ENCODE assay signal across 15 cellular contexts in the genomic region with DNA sequence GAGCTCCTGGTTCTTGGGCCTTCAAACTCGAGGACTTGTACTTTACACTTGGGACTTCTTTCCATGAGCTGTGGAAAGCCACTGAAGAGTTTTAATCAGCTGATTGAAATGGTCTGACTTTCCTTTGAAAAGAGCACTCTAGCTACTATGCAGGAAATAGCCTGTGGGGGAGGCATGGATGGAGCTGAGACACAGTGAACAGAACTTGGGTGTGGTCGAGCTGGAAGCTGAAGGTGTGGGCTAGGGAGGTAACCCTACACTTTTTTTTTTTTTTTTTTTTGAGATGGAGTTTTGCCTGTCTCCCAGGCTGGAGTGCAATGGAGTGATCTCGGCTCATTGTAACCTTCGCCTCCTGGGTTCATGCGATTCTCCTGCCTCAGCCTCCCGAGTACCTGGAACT. TPM values are rescaled to one million over a fixed set of nuclear protein-coding genes. Genes with fewer than 3 reads are reported as not detected.
DNase-seq lines count a peak whose midpoint lies in the region; ATAC-seq, FAIRE-seq and TF ChIP-seq lines count a peak whose summit lies in the region.
"Had no signal": no experiment of that assay in that cellular context is flagged by ENCODE, and none has a peak within 500 bp of the region (broad histone marks: within the 10 kb centered on the region; RNA-seq: fewer than 3 reads in every experiment).

No MANE protein-coding gene starts in this region.

- intact Hi-C loops in K562 (cut with micrococcal nuclease), result no loop called here
- intact Hi-C loops in left colon (cut with DNase I, micrococcal nuclease), result no loop called here
- intact Hi-C loops in heart left ventricle (cut with DNase I), result no loop called here

- CTCF ChIA-PET in K562 (lab: Yijun Ruan, JAX; ENCODE audit: low intra/inter-chr PET ratio), result no interaction called here

- no peak for TF ChIP-seq RAD21 in K562 (CRISPR knock-in tag; conservative IDR thresholded peaks at IDR 0.05 in 1 of 2, IDR thresholded peaks at IDR 0.05 in 1 of 2)

- H3K4me1 ChIP-seq in K562 (replicated peaks in 1 of 2; ENCODE audit: control insufficient read depth in 2 of 2, insufficient read depth in 2 of 2, low read length in 2 of 2), result peaks cover 12 to 13% of the 10 kb centered on the region in 2 experiments
- H3K4me1 ChIP-seq in heart left ventricle, result no peaks in the 10 kb centered on the region
- H3K4me1 ChIP-seq: BLaER1 had no signal

- peak overlapping the region; percentile 80; the same call in 1 of the 2 replicates for H2AFZ ChIP-seq in K562 (ENCODE audit: low read depth, low read length)
- H2AFZ ChIP-seq: GM23248 had no signal

- H3K79me2 ChIP-seq in K562 (ENCODE audit: control insufficient read depth, insufficient read depth, low read length), result no peaks in the 10 kb centered on the region

- H3K36me3 ChIP-seq in K562 (ENCODE audit: control insufficient read depth, insufficient read depth, low read length), result no peaks in the 10 kb centered on the region
- no peaks in the 10 kb centered on the region for H3K36me3 ChIP-seq in heart left ventricle
- H3K36me3 ChIP-seq: BLaER1 had no signal

- no peaks in the 10 kb centered on the region for H3K9me1 ChIP-seq in K562 (ENCODE audit: control insufficient read depth, insufficient read depth, low read length)

- no TSS peak for BruUV-seq in K562 (replicated peaks; lab: Mats Ljungman, UMichigan)

- no peaks in the 10 kb centered on the region for H4K20me1 ChIP-seq in K562 (replicated peaks; ENCODE audit: control insufficient read depth, insufficient read depth, low read length)
- H4K20me1 ChIP-seq: BLaER1 had no signal

- FAIRE-seq in K562 (lab: Jason Lieb, UNC), result no peak
- FAIRE-seq: H54 had no signal

- H3K9me3 ChIP-seq in K562 (replicated peaks; ENCODE audit: control insufficient read depth, insufficient read depth, low read depth, low read length), result no peaks in the 10 kb centered on the region
- H3K9me3 ChIP-seq in heart left ventricle, result no peaks in the 10 kb centered on the region
- H3K9me3 ChIP-seq: BLaER1 had no signal

- peak overlapping the region in 1 of 2 experiments; percentile 56; a peak in 1 of 4 replicates for H3K9ac ChIP-seq in K562 (ENCODE audit: insufficient read depth in 1 of 2, low read depth in 2 of 2, low read length in 2 of 2)
- H3K9ac ChIP-seq: BLaER1, GM23248 had no signal

- no peak for TF ChIP-seq POLR2A in K562 (conservative IDR thresholded peaks at IDR 0.05)
- no peak for TF ChIP-seq POLR2A in heart left ventricle (IDR thresholded peaks at IDR 0.05)

- H3K27ac ChIP-seq in K562 (ENCODE audit: extremely low read depth, low read depth, low read length) (peak overlapping the region; percentile 44; the same call in 1 of the 3 replicates), heart left ventricle (no peak overlapping the region)
- H3K27ac ChIP-seq: BLaER1, GM23248 had no signal

- H3K4me3 ChIP-seq in K562 (no peak overlapping the region), heart left ventricle (no peak overlapping the region)
- H3K4me3 ChIP-seq: BLaER1, GM23248 had no signal

- TF ChIP-seq CTCF in K562 (IDR thresholded peaks at IDR 0.05 in 2 of 3, conservative IDR thresholded peaks at IDR 0.05 in 1 of 3; ENCODE audit: insufficient read depth in 2 of 3, low read depth in 1 of 3, low read length in 3 of 3) (no peak), heart left ventricle (IDR thresholded peaks at IDR 0.05) (no peak)

- DNase-seq in NCI-H2171 treated with DMSO at 0.1 percent for 48 hours (lab: John Stamatoyannopoulos, UW) (peak; percentile 32), NCI-H2171 (lab: John Stamatoyannopoulos, UW) (no peak), NCI-H69 (lab: John Stamatoyannopoulos, UW) (peak; percentile 12), K562 (ENCODE audit: extremely low read depth in 1 of 4, low spot score in 3 of 4) (peak; percentile 62 to 78 (median 71)), left colon (no peak), DMS79 treated with DMSO at 0.1 percent for 48 hours (lab: John Stamatoyannopoulos, UW) (no peak), heart left ventricle (no peak)
- DNase-seq: 8988T, AML-193, DMS53, GM23248 had no signal

- ATAC-seq in K562, result peak; percentile 90
- ATAC-seq in left colon, result peak; percentile 65
- no peak for ATAC-seq in HG03025 (IDR thresholded peaks at IDR 0.05; ENCODE audit: low FRiP score, unreplicated experiment)
- no peak for ATAC-seq in heart left ventricle
- ATAC-seq: HCT116 had no signal

- 4% methylated on average over 2 of the region's 6 CpGs for WGBS in K562 (ENCODE audit: insufficient coverage, low coverage, missing lambda C conversion rate)
- WGBS in heart left ventricle, 4 donors, result 75 to 80% (median 78%) methylated on average over 6 of the region's 6 CpGs

- POLR2A ChIA-PET in K562 (lab: Yijun Ruan, JAX), result interaction anchor here (0.6 kb wide), 1 partner anchor 16 kb away, joined by 3 read pairs; no protein-coding TSS in a partner anchor

- no peak for TF ChIP-seq EP300 in K562 (IDR thresholded peaks at IDR 0.05; ENCODE audit: low read length)

- H3K4me2 ChIP-seq in K562 (ENCODE audit: insufficient read depth, low read length), result no peak overlapping the region
- H3K4me2 ChIP-seq: BLaER1 had no signal

- H3K27me3 ChIP-seq in K562 (ENCODE audit: control insufficient read depth in 2 of 2, insufficient read depth in 2 of 2, low read length in 2 of 2) (no peaks in the 10 kb centered on the region), heart left ventricle (no peaks in the 10 kb centered on the region)
- H3K27me3 ChIP-seq: BLaER1 had no signal

- in situ Hi-C loops in K562 (cut with MboI), result no loop called here

TF ChIP-seq in K562, 482 proteins besides CTCF, POLR2A, EP300 and RAD21:
- TF ChIP-seq DPF2 (IDR thresholded peaks at IDR 0.05) (0 out of 2 replicates have a peak, but pooled peaks have one; percentile 28), RCOR1 (IDR thresholded peaks at IDR 0.05; ENCODE audit: borderline replicate concordance in 1 of 2, low read depth in 2 of 2, low read length in 2 of 2) (0 out of 4 replicates have a peak, but pooled peaks of 1 of the 2 experiments have one; percentile 5), ZNF384 (IDR thresholded peaks at IDR 0.05; ENCODE audit: low read depth, low read length) (peak; percentile 74), EGR1 (conservative IDR thresholded peaks at IDR 0.05) (0 out of 2 replicates have a peak, but pooled peaks have one; percentile 16), KLF10 (CRISPR knock-in tag; IDR thresholded peaks at IDR 0.05) (no peak), SMC3 (conservative IDR thresholded peaks at IDR 0.05; ENCODE audit: insufficient read depth, low read depth, low read length) (no peak), ETS1 (conservative IDR thresholded peaks at IDR 0.05; ENCODE audit: control insufficient read depth, low read depth, low read length) (0 out of 2 replicates have a peak, but pooled peaks have one; percentile 43), DACH1 (IDR thresholded peaks at IDR 0.05; ENCODE audit: partially characterized antibody) (peak; percentile 30), ZNF76 (CRISPR knock-in tag; IDR thresholded peaks at IDR 0.05; ENCODE audit: borderline replicate concordance) (no peak), YY1 (IDR thresholded peaks at IDR 0.05; ENCODE audit: borderline replicate concordance in 1 of 3, control insufficient read depth in 1 of 3, extremely low read depth in 1 of 3, insufficient read depth in 3 of 3, insufficient read length in 1 of 3, insufficient replicate concordance in 2 of 3, low read depth in 1 of 3, low read length in 2 of 3) (peak in 1 of 3 experiments; percentile 34)

RNA-seq across cellular contexts. Expression of gene CAPRIN1, which starts 17.5 kb away (rescaled TPM):
- total RNA-seq in K562 (2011; cell fraction: chromatin; rRNA removed; ENCODE audit: low replicate concordance), result 130 and 461 TPM in 2 replicates
- 84.2 and 92.2 TPM in 2 replicates for total RNA-seq in K562 (2011; cell fraction: nucleolus; rRNA removed)
- 188 and 293 TPM in 2 replicates for total RNA-seq in K562 (2011; cell fraction: nucleoplasm; rRNA removed)
- total RNA-seq in K562 (2014; rRNA removed), result 216 and 244 TPM in 2 replicates
- total RNA-seq in K562 (2014; rRNA removed; fragmentation: Illumina TruSeq; extraction: Trizol), result 226 and 247 TPM in 2 replicates
- total RNA-seq in K562 (2015; rRNA removed; fragmentation: Illumina TruSeq; extraction: Trizol), result 237 and 246 TPM in 2 replicates
- 252 and 263 TPM in 2 replicates for total RNA-seq in K562 (2021)
- polyA plus RNA-seq in K562 (2011; rRNA removed), result 255 and 269 TPM in 2 replicates
- polyA plus RNA-seq in K562 (2011; cell fraction: cytosol; rRNA removed), result 244 and 252 TPM in 2 replicates
- polyA plus RNA-seq in K562 (2011; cell fraction: nucleus; rRNA removed), result 170 and 222 TPM in 2 replicates
- polyA plus RNA-seq in K562 (2012), result 154 and 186 TPM in 2 replicates
- polyA plus RNA-seq in K562 (2014; fragmentation: Illumina TruSeq; extraction: Trizol), result 235 and 271 TPM in 2 replicates
- polyA plus RNA-seq in K562 (2014; fragmentation: Nextera tagmentation; extraction: Ambion mirVana), result 10 to 100 TPM; 49.6 to 51.8 TPM
- 181 and 188 TPM in 2 replicates for polyA plus RNA-seq in K562 (2014; rRNA removed)
- polyA minus RNA-seq in K562 (2011; rRNA and poly(A)+ RNA removed), result 519 and 530 TPM in 2 replicates
- polyA minus RNA-seq in K562 (2011; cell fraction: cytosol; rRNA and poly(A)+ RNA removed), result 168 and 225 TPM in 2 replicates
- polyA minus RNA-seq in K562 (2011; cell fraction: nucleus; rRNA and poly(A)+ RNA removed), result 89.8 and 158 TPM in 2 replicates
- 100 to 1,000 TPM; 150 to 166 TPM for total RNA-seq in left colon
- 100 to 1,000 TPM in 7 of 9 donors, 10 to 100 TPM in 2; 94.2 to 134 (median 114) TPM for total RNA-seq in heart left ventricle
- polyA plus RNA-seq in heart left ventricle, result 10 to 100 TPM; 35.4 to 55.4 TPM

Comparison
In these comparisons a context has a peak if more than half of its experiments do, and no peak if none do; other contexts are left out.
1. DNase-seq: peak in NCI-H2171 treated with DMSO at 0.1 percent for 48 hours (single experiment), NCI-H69 (single experiment) and K562 (4 of 4); none in NCI-H2171 (single experiment), left colon (0 of 2), DMS79 treated with DMSO at 0.1 percent for 48 hours (single experiment) and heart left ventricle (0 of 5).
2. ATAC-seq: peak in K562 (single experiment) and left colon (single experiment); none in HG03025 (single experiment) and heart left ventricle (0 of 4).